ENCODE assay signal across 11 cellular contexts in the genomic region with DNA sequence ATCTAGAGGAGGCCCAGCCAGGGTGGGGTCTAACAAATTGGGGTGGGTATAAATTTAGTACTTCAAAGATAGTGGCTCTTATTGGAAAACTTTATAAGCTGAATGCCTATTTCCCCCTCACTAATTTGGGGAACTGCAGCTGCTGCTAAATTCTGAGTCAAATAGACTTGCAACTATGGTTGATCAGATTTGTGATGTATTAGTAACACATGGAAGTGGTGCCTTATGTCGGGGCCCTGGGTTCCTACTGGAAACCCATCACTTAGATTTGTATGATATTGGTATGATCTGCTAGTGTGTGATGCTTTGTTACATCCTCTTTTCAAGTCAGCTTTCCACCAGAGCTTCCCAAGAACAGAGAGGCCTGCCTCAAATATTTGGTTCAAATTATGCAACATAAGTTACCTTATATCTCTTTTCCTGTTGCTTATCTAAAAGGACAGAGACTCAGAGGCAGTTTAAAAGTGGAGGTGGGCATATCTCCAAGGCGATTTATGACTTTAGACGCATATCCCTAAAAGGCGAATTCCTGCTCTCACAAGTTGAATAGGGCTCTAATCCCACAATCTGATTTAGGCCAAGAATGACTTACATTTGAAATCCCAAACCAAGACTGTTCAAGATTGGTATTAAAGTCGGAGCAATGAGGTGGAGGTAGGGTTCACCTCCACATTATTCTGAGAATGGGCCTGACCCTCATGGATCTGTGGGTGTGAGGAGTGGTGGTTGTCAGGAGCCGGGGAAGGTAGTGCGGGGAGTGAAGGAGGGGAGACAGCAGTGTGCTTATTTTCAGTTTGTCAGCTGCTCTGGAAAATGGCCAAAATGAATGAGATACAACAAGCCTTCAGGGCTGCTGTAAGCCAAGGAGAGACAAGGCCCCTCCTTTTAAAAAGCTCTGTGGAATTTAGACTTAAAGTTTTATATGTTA.
DNase-seq lines count a peak whose midpoint lies in the region; ATAC-seq and TF ChIP-seq lines count a peak whose summit lies in the region.
"Had no signal": no experiment of that assay in that cellular context is flagged by ENCODE, and none has a peak within 500 bp of the region (broad histone marks: within the 10 kb centered on the region; RNA-seq: fewer than 3 reads in every experiment).

No MANE protein-coding gene starts in this region.

- H3K4me1 ChIP-seq in ACC112 (ENCODE audit: control insufficient read depth, insufficient read depth, low read length, unreplicated experiment): peaks cover 53% of the 10 kb centered on the region

- CTCF ChIA-PET in activated CD4-positive, alpha-beta memory T cell treated with anti-CD3 and anti-CD28 coated beads, Interleukin-2, amount 10 ng/mL, durations not matched to agents 7 days and 5 days (lab: Charles Lee): interaction anchor here (0.8 to 12.5 kb wide), 7 partner anchors 11 to 599 kb away, joined by 3 to 129 read pairs (median 5); a partner anchor contains a TSS

- H3K36me3 Mint-ChIP-seq in endothelial cell (ENCODE audit: low read depth, unreplicated experiment): no peaks in the 10 kb centered on the region
- no peaks in the 10 kb centered on the region for H3K36me3 Mint-ChIP-seq in nephron (ENCODE audit: low read depth)
- H3K36me3 Mint-ChIP-seq in activated T-cell treated with anti-CD3 and anti-CD28 coated beads, Interleukin-2, amount 50 U/mL, for 4 hours (ENCODE audit: insufficient read depth): no peaks in the 10 kb centered on the region
- no peaks in the 10 kb centered on the region for H3K36me3 Mint-ChIP-seq in activated CD4-positive, alpha-beta memory T cell treated with anti-CD3 and anti-CD28 coated beads, Interleukin-2, amount 10 ng/mL, durations not matched to agents 7 days and 5 days (ENCODE audit: low read depth)

- no peak overlapping the region for H3K4me3 Mint-ChIP-seq in endothelial cell (ENCODE audit: unreplicated experiment)
- H3K4me3 Mint-ChIP-seq in nephron: peak overlapping the region in 2 of 3 experiments; percentile 1 to 10
- H3K4me3 Mint-ChIP-seq in activated T-cell treated with anti-CD3 and anti-CD28 coated beads, Interleukin-2, amount 50 U/mL, for 4 hours: no peak overlapping the region
- H3K4me3 Mint-ChIP-seq in activated CD4-positive, alpha-beta memory T cell treated with anti-CD3 and anti-CD28 coated beads, Interleukin-2, amount 10 ng/mL, durations not matched to agents 7 days and 5 days: no peak overlapping the region
- H3K4me3 Mint-ChIP-seq: activated B cell treated with CpG ODN at 0.5 μM for 24 hours had no signal

- TF ChIP-seq CTCF in endothelial cell (IDR thresholded peaks at IDR 0.05; ENCODE audit: unreplicated experiment) (no peak), nephron (IDR thresholded peaks at IDR 0.05; ENCODE audit: unreplicated experiment in 3 of 3) (no peak)

- H3K27me3 ChIP-seq in ACC112 (ENCODE audit: insufficient read depth, low read length): no peaks in the 10 kb centered on the region

- POLR2A ChIA-PET in activated CD4-positive, alpha-beta memory T cell treated with anti-CD3 and anti-CD28 coated beads, Interleukin-2, amount 10 ng/mL, durations not matched to agents 7 days and 5 days (lab: Charles Lee): interaction anchor here (1.3 to 1.4 kb wide), 2 partner anchors 548 to 571 kb away, joined by 3 to 5 read pairs; a partner anchor contains a TSS

- no peak for ATAC-seq in activated T-cell treated with anti-CD3 and anti-CD28 coated beads, Interleukin-2, amount 50 U/mL, for 4 hours

- H3K36me3 ChIP-seq in ACC112 (ENCODE audit: insufficient read depth, low read length): no peaks in the 10 kb centered on the region

- H2AFZ ChIP-seq in ACC112 (ENCODE audit: low read length, unreplicated experiment): peak overlapping the region; percentile 69

- H3K27ac ChIP-seq in ACC112 (ENCODE audit: low read depth, low read length): 0 out of 2 replicates have a peak overlapping the region, but pooled peaks have one; percentile 11

- H3K27ac Mint-ChIP-seq in endothelial cell (ENCODE audit: unreplicated experiment) (peak overlapping the region; percentile 38), nephron (peak overlapping the region in 2 of 3 experiments; percentile 96 to 97)
- H3K27ac Mint-ChIP-seq in activated CD4-positive, alpha-beta memory T cell treated with anti-CD3 and anti-CD28 coated beads, Interleukin-2, amount 10 ng/mL, durations not matched to agents 7 days and 5 days: no peak overlapping the region

- H3K79me2 ChIP-seq in ACC112 (ENCODE audit: control insufficient read depth, insufficient read depth, low read length, unreplicated experiment): no peaks in the 10 kb centered on the region

- DNase-seq in NCI-H69 (lab: John Stamatoyannopoulos, UW) (peak; percentile 42), endothelial cell (ENCODE audit: low spot score) (no peak), CD1c-positive myeloid dendritic cell (ENCODE audit: extremely low spot score) (no peak)
- DNase-seq in activated T-cell treated with anti-CD3 and anti-CD28 coated beads, Interleukin-2, amount 50 U/mL, for 4 hours: no peak
- DNase-seq in activated CD4-positive, CD25-positive, alpha-beta regulatory T cell (lab: John Stamatoyannopoulos, UW): no peak
- DNase-seq in activated CD4-positive, alpha-beta memory T cell treated with anti-CD3 and anti-CD28 coated beads, Interleukin-2, amount 10 ng/mL, durations not matched to agents 7 days and 5 days: no peak
- DNase-seq: activated B cell treated with CpG ODN at 0.5 μM for 24 hours; MM.1S; stimulated activated CD4-positive, alpha-beta T cell treated with anti-CD3 and anti-CD28 coated beads, Interleukin-1b, Interleukin-23, amount 100 ng/mL, for 48 hours had no signal

- H3K4me1 Mint-ChIP-seq in endothelial cell (ENCODE audit: unreplicated experiment): peaks cover 84% of the 10 kb centered on the region
- peaks cover 94% of the 10 kb centered on the region for H3K4me1 Mint-ChIP-seq in nephron
- H3K4me1 Mint-ChIP-seq in activated T-cell treated with anti-CD3 and anti-CD28 coated beads, Interleukin-2, amount 50 U/mL, for 4 hours (ENCODE audit: low read depth): peaks cover 21% of the 10 kb centered on the region
- H3K4me1 Mint-ChIP-seq in activated CD4-positive, alpha-beta memory T cell treated with anti-CD3 and anti-CD28 coated beads, Interleukin-2, amount 10 ng/mL, durations not matched to agents 7 days and 5 days: peaks cover 12% of the 10 kb centered on the region

- no peaks in the 10 kb centered on the region for H3K27me3 Mint-ChIP-seq in endothelial cell (ENCODE audit: unreplicated experiment)
- no peaks in the 10 kb centered on the region for H3K27me3 Mint-ChIP-seq in nephron (ENCODE audit: low read depth)
- H3K27me3 Mint-ChIP-seq in activated T-cell treated with anti-CD3 and anti-CD28 coated beads, Interleukin-2, amount 50 U/mL, for 4 hours (ENCODE audit: low read depth): no peaks in the 10 kb centered on the region
- no peaks in the 10 kb centered on the region for H3K27me3 Mint-ChIP-seq in activated CD4-positive, alpha-beta memory T cell treated with anti-CD3 and anti-CD28 coated beads, Interleukin-2, amount 10 ng/mL, durations not matched to agents 7 days and 5 days
- H3K27me3 Mint-ChIP-seq: activated B cell treated with CpG ODN at 0.5 μM for 24 hours had no signal

- H3K9me3 Mint-ChIP-seq in endothelial cell (ENCODE audit: unreplicated experiment) (no peaks in the 10 kb centered on the region), nephron (no peaks in the 10 kb centered on the region)
- H3K9me3 Mint-ChIP-seq in activated T-cell treated with anti-CD3 and anti-CD28 coated beads, Interleukin-2, amount 50 U/mL, for 4 hours: no peaks in the 10 kb centered on the region
- no peaks in the 10 kb centered on the region for H3K9me3 Mint-ChIP-seq in activated CD4-positive, alpha-beta memory T cell treated with anti-CD3 and anti-CD28 coated beads, Interleukin-2, amount 10 ng/mL, durations not matched to agents 7 days and 5 days
- H3K9me3 Mint-ChIP-seq: activated B cell treated with CpG ODN at 0.5 μM for 24 hours had no signal

- peak overlapping the region; percentile 57 for H3K4me3 ChIP-seq in ACC112 (ENCODE audit: low read depth, low read length)

Comparison
In these comparisons a context has a peak if more than half of its experiments do, and no peak if none do; other contexts are left out.
1. H3K4me3 Mint-ChIP-seq: peak in nephron (2 of 3); none in endothelial cell (single experiment), activated T-cell treated with anti-CD3 and anti-CD28 coated beads, Interleukin-2, amount 50 U/mL, for 4 hours (single experiment) and activated CD4-positive, alpha-beta memory T cell treated with anti-CD3 and anti-CD28 coated beads, Interleukin-2, amount 10 ng/mL, durations not matched to agents 7 days and 5 days (single experiment).